In the genomic region with DNA sequence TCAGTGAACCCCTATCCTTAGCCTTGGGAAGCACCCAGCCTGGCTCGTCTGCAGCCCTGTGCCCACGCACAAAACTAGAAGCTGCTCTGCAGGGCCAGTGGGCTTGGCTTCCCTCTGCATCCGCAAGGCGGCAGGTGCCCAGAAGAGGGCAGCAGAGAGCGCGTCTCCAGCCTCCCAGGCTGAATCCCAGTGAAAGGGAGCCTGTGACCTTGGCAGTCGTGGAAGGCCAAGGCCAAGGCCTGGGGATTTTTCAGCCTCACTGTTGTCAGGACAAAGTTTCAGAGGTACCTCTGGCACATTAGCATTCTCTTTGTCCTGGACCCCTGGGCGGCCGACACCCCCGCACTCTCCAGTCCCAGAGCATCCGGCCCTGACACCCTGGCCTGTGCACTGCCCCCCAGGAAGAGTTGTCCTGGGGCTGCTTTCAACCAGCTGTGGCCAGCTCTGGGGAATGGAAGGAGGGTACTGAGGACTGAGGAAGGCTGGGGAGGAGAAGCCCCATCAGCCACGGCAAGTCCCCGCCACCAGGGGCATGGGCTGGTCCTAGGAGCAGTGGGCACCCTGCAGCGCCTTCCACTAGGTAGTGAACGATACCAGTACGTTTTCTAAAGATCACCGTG, we compare ENCODE assay signal across 8 cellular contexts.
DNase-seq lines count a peak whose midpoint lies in the region; ATAC-seq and TF ChIP-seq lines count a peak whose summit lies in the region.

No MANE protein-coding gene starts in this region.

- H3K4me1 ChIP-seq in urinary bladder (ENCODE audit: insufficient read depth), result no peaks in the 10 kb centered on the region

- 41% methylated on average over 17 of the region's 17 CpGs for WGBS in urinary bladder

- peak; percentile 99 for TF ChIP-seq CTCF in C4-2B (conservative IDR thresholded peaks at IDR 0.05)
- peak; percentile 83 for TF ChIP-seq CTCF in progenitor cell of endocrine pancreas (IDR thresholded peaks at IDR 0.05; ENCODE audit: unreplicated experiment)

- peak; percentile 83 for ATAC-seq in GM19351 (IDR thresholded peaks at IDR 0.05; ENCODE audit: unreplicated experiment)
- ATAC-seq in activated naive CD8-positive, alpha-beta T cell treated with anti-CD3 and anti-CD28 coated beads, Interleukin-2, amount 10 ng/mL, durations not matched to agents 7 days and 5 days (ENCODE audit: low read depth), result peak; percentile 81

- no peaks in the 10 kb centered on the region for H3K9me3 Mint-ChIP-seq in activated naive CD8-positive, alpha-beta T cell treated with anti-CD3 and anti-CD28 coated beads, Interleukin-2, amount 10 ng/mL, durations not matched to agents 7 days and 5 days
- no peaks in the 10 kb centered on the region for H3K9me3 Mint-ChIP-seq in progenitor cell of endocrine pancreas (ENCODE audit: low read depth)

- no peak overlapping the region for H3K4me3 ChIP-seq in urinary bladder (ENCODE audit: low read depth, low read length)

- no peak overlapping the region for H3K27ac Mint-ChIP-seq in activated naive CD8-positive, alpha-beta T cell treated with anti-CD3 and anti-CD28 coated beads, Interleukin-2, amount 10 ng/mL, durations not matched to agents 7 days and 5 days
- no peak overlapping the region for H3K27ac Mint-ChIP-seq in progenitor cell of endocrine pancreas

- DNase-seq in HuH-7 (ENCODE audit: low spot score) (peak; percentile 79), SW480 (ENCODE audit: low spot score) (peak; percentile 69), cardiac septum (ENCODE audit: low spot score) (peak; percentile 92), progenitor cell of endocrine pancreas (ENCODE audit: low spot score, unreplicated experiment) (peak; percentile 90)
- peak; percentile 83 for DNase-seq in activated naive CD8-positive, alpha-beta T cell treated with anti-CD3 and anti-CD28 coated beads, Interleukin-2, amount 10 ng/mL, durations not matched to agents 7 days and 5 days

- intact Hi-C loops in cardiac septum (cut with DNase I), result loop anchor here (1.0 to 5.0 kb wide), 2 partner anchors 109 to 175 kb away; a partner anchor contains a TSS

- peaks cover 14% of the 10 kb centered on the region for H3K4me1 Mint-ChIP-seq in activated naive CD8-positive, alpha-beta T cell treated with anti-CD3 and anti-CD28 coated beads, Interleukin-2, amount 10 ng/mL, durations not matched to agents 7 days and 5 days
- H3K4me1 Mint-ChIP-seq in progenitor cell of endocrine pancreas (ENCODE audit: low read depth), result peaks cover 13% of the 10 kb centered on the region

- POLR2A ChIA-PET in activated naive CD8-positive, alpha-beta T cell treated with anti-CD3 and anti-CD28 coated beads, Interleukin-2, amount 10 ng/mL, durations not matched to agents 7 days and 5 days (lab: Charles Lee), result no interaction called here

- H3K4me3 Mint-ChIP-seq in activated naive CD8-positive, alpha-beta T cell treated with anti-CD3 and anti-CD28 coated beads, Interleukin-2, amount 10 ng/mL, durations not matched to agents 7 days and 5 days, result no peak overlapping the region
- H3K4me3 Mint-ChIP-seq in progenitor cell of endocrine pancreas (ENCODE audit: low read depth), result no peak overlapping the region

- H3K36me3 Mint-ChIP-seq in activated naive CD8-positive, alpha-beta T cell treated with anti-CD3 and anti-CD28 coated beads, Interleukin-2, amount 10 ng/mL, durations not matched to agents 7 days and 5 days, result no peaks in the 10 kb centered on the region
- no peaks in the 10 kb centered on the region for H3K36me3 Mint-ChIP-seq in progenitor cell of endocrine pancreas (ENCODE audit: insufficient read depth)

- H3K36me3 ChIP-seq in urinary bladder (ENCODE audit: insufficient read depth), result no peaks in the 10 kb centered on the region

- peaks cover 3% of the 10 kb centered on the region for H3K27me3 Mint-ChIP-seq in activated naive CD8-positive, alpha-beta T cell treated with anti-CD3 and anti-CD28 coated beads, Interleukin-2, amount 10 ng/mL, durations not matched to agents 7 days and 5 days
- H3K27me3 Mint-ChIP-seq in progenitor cell of endocrine pancreas, result peaks cover 6% of the 10 kb centered on the region

- H3K27ac ChIP-seq in C4-2B (peak overlapping the region; percentile 76), urinary bladder (ENCODE audit: low read depth) (peak overlapping the region; percentile 26)
